In genomic region chr6:139475231-139475630, GRCh38 we compare ENCODE assay signal across 18 cellular contexts.
DNase-seq lines count a peak whose midpoint lies in the region; ATAC-seq and TF ChIP-seq lines count a peak whose summit lies in the region.
"Had no signal": no experiment of that assay in that cellular context is flagged by ENCODE, and none has a peak within 500 bp of the region (broad histone marks: within the 10 kb centered on the region; RNA-seq: fewer than 3 reads in every experiment).

No MANE protein-coding gene starts in this region.

- no peak for ATAC-seq in WTC11
- no peak for ATAC-seq in GM21529 (IDR thresholded peaks at IDR 0.05; ENCODE audit: unreplicated experiment)
- ATAC-seq: upper lobe of right lung had no signal

- H2BK15ac ChIP-seq in mesendoderm (replicated peaks; ENCODE audit: low read depth): peak overlapping the region; percentile 87

- in situ Hi-C loops in brain microvascular endothelial cell (cut with HindIII; ENCODE audit: low pct_ligation_motif_present, low sequenced_read_pairs): no loop called here

- no peak overlapping the region for H2BK120ac ChIP-seq in mesendoderm (ENCODE audit: low read depth, low read length)

- no peaks in the 10 kb centered on the region for H3K79me2 ChIP-seq in mesendoderm (ENCODE audit: control insufficient read depth, insufficient read depth, low read length)

- no peaks in the 10 kb centered on the region for H3K36me3 Mint-ChIP-seq in WTC11
- H3K36me3 Mint-ChIP-seq: CD8-positive, alpha-beta memory T cell; naive B cell had no signal

- H3K23ac ChIP-seq in mesendoderm (ENCODE audit: low read length): no peak overlapping the region

- H3K56ac ChIP-seq in mesendoderm (ENCODE audit: low read length): no peak overlapping the region

- POLR2A ChIA-PET in WTC11 (lab: Charles Lee): interaction anchor here (0.6 to 4.2 kb wide), 3 partner anchors 100 to 1555 kb away, joined by 3 to 27 read pairs (median 3); partner anchors contain the start of gene CITED2

- peak overlapping the region; percentile 87 for H3K18ac ChIP-seq in mesendoderm (ENCODE audit: low read length)

- H4K5ac ChIP-seq in mesendoderm (ENCODE audit: low read length): no peak overlapping the region

- H3K27ac ChIP-seq in HUES48 (ENCODE audit: low read depth, low read length) (peak overlapping the region; percentile 92), mesendoderm (ENCODE audit: low read depth, low read length) (no peak overlapping the region), brain microvascular endothelial cell (no peak overlapping the region), esophagus muscularis mucosa (replicated peaks in 1 of 4) (peak overlapping the region in 2 of 4 donors; percentile 62 to 70)
- H3K27ac ChIP-seq: epithelial cell of prostate, PC-9 had no signal

- no peaks in the 10 kb centered on the region for H3K9me3 Mint-ChIP-seq in WTC11
- H3K9me3 Mint-ChIP-seq: CD8-positive, alpha-beta memory T cell; naive B cell had no signal

- H3K36me3 ChIP-seq in HUES48 (ENCODE audit: control insufficient read depth, insufficient read depth, low read length) (no peaks in the 10 kb centered on the region), mesendoderm (ENCODE audit: control insufficient read depth, insufficient read depth, low read length) (no peaks in the 10 kb centered on the region), brain microvascular endothelial cell (replicated peaks) (no peaks in the 10 kb centered on the region), esophagus muscularis mucosa (no peaks in the 10 kb centered on the region)
- H3K36me3 ChIP-seq: upper lobe of right lung had no signal

- H4K8ac ChIP-seq in mesendoderm (ENCODE audit: low read depth, low read length): peak overlapping the region; percentile 15

- no peak overlapping the region for H2AK5ac ChIP-seq in mesendoderm (ENCODE audit: low read length)

- peaks cover 59% of the 10 kb centered on the region for H3K4me1 ChIP-seq in HUES48 (ENCODE audit: control insufficient read depth, insufficient read depth, low read length)
- peaks cover 31% of the 10 kb centered on the region for H3K4me1 ChIP-seq in mesendoderm (ENCODE audit: control insufficient read depth, low read depth, low read length)
- peaks cover 10 to 35% (median 31%) of the 10 kb centered on the region in 4 donors for H3K4me1 ChIP-seq in esophagus muscularis mucosa

- intact Hi-C loops in esophagus muscularis mucosa (cut with DNase I): no loop called here

- H3K4me3 Mint-ChIP-seq in WTC11: peak overlapping the region; percentile 9; the same call in 1 of the 2 replicates
- H3K4me3 Mint-ChIP-seq: naive B cell had no signal

- peak overlapping the region; percentile 55 for H3K4ac ChIP-seq in mesendoderm (ENCODE audit: low read depth, low read length)

- peak overlapping the region; percentile 64 for H2BK5ac ChIP-seq in mesendoderm (ENCODE audit: low read length)

- TF ChIP-seq POLR2A in esophagus muscularis mucosa (IDR thresholded peaks at IDR 0.05; ENCODE audit: low read depth): no peak

- no peak for TF ChIP-seq EP300 in esophagus muscularis mucosa (IDR thresholded peaks at IDR 0.05)

- H3K27me3 Mint-ChIP-seq in WTC11 (ENCODE audit: low read depth): no peaks in the 10 kb centered on the region; the same call in 1 of the 2 replicates

- CTCF ChIA-PET in WTC11 (lab: Charles Lee): interaction anchor here (0.8 to 2.1 kb wide), 3 partner anchors 105 to 413 kb away, joined by 3 to 4 read pairs (median 3); no protein-coding TSS in a partner anchor

- no peak for DNase-seq in WTC11 (ENCODE audit: low spot score)
- peak; percentile 46 for DNase-seq in mesendoderm
- DNase-seq in retina: peak; percentile 23
- DNase-seq in brain microvascular endothelial cell: no peak
- no peak for DNase-seq in esophagus muscularis mucosa (ENCODE audit: extremely low spot score)
- DNase-seq: activated CD4-positive, alpha-beta T cell treated with anti-CD3 and anti-CD28 coated beads, Interleukin-2, amount 50 U/mL, for 4 hours; activated CD8-positive, alpha-beta memory T cell treated with anti-CD3 and anti-CD28 coated beads, Interleukin-2, amount 50 U/mL, for 48 hours; activated effector memory CD4-positive, alpha-beta T cell treated with anti-CD3 and anti-CD28 coated beads, Interleukin-2, amount 50 U/mL, for 16 hours; CD8-positive, alpha-beta memory T cell; naive B cell; PC-9; SIG-M5; stimulated activated CD4-positive, alpha-beta T cell treated with anti-CD3 and anti-CD28 coated beads, Interleukin-4, amount 100 ng/mL, for 4 hours; upper lobe of right lung had no signal

- no peak overlapping the region for H3K9ac ChIP-seq in HUES48 (ENCODE audit: low read depth, low read length)
- no peak overlapping the region for H3K9ac ChIP-seq in mesendoderm (ENCODE audit: low read length)

- no peaks in the 10 kb centered on the region for H3K9me3 ChIP-seq in HUES48 (ENCODE audit: control insufficient read depth, insufficient read depth, low read length)
- no peaks in the 10 kb centered on the region for H3K9me3 ChIP-seq in esophagus muscularis mucosa
- H3K9me3 ChIP-seq: upper lobe of right lung had no signal

- H3K4me1 Mint-ChIP-seq in WTC11: peaks cover 74% of the 10 kb centered on the region

- no peaks in the 10 kb centered on the region for H3K27me3 ChIP-seq in HUES48 (ENCODE audit: control insufficient read depth, insufficient read depth, low read length)
- H3K27me3 ChIP-seq in mesendoderm (ENCODE audit: insufficient read depth, low read length, poor library complexity): no peaks in the 10 kb centered on the region
- no peaks in the 10 kb centered on the region for H3K27me3 ChIP-seq in brain microvascular endothelial cell (replicated peaks)
- no peaks in the 10 kb centered on the region for H3K27me3 ChIP-seq in esophagus muscularis mucosa
- H3K27me3 ChIP-seq: upper lobe of right lung had no signal

- TF ChIP-seq CTCF in WTC11 (IDR thresholded peaks at IDR 0.05): no peak
- TF ChIP-seq CTCF in brain microvascular endothelial cell (IDR thresholded peaks at IDR 0.05; ENCODE audit: low read depth, low read length, missing control alignments): no peak
- TF ChIP-seq CTCF in esophagus muscularis mucosa (IDR thresholded peaks at IDR 0.05): no peak

- H3K4me2 ChIP-seq in mesendoderm (ENCODE audit: low read length): no peak overlapping the region
- H3K4me2 ChIP-seq: PC-9 had no signal

- no CpG with 5 or more reads among the region's 5 CpGs for WGBS in mesendoderm (ENCODE audit: extremely low coverage, insufficient coverage, low lambda C conversion rate)
- WGBS in esophagus muscularis mucosa: 86% methylated on average over 5 of the region's 5 CpGs

- no peaks in the 10 kb centered on the region for H3K79me1 ChIP-seq in mesendoderm (ENCODE audit: low read length)

- no peak overlapping the region for H3K4me3 ChIP-seq in HUES48 (ENCODE audit: low read depth, low read length)
- no peak overlapping the region for H3K4me3 ChIP-seq in mesendoderm (ENCODE audit: low read length)
- no peak overlapping the region for H3K4me3 ChIP-seq in brain microvascular endothelial cell (ENCODE audit: low read depth, low read length)
- no peak overlapping the region for H3K4me3 ChIP-seq in esophagus muscularis mucosa
- H3K4me3 ChIP-seq: lung, PC-9 had no signal

- H3K27ac Mint-ChIP-seq in WTC11: peak overlapping the region; percentile 35; the same call in 1 of the 2 replicates
- H3K27ac Mint-ChIP-seq: CD8-positive, alpha-beta memory T cell had no signal

TF ChIP-seq in WTC11, 78 proteins besides CTCF, POLR2A, EP300 and RAD21:
- TF ChIP-seq HMGA2 (CRISPR knock-in tag; IDR thresholded peaks at IDR 0.05) (0 out of 2 replicates have a peak, but pooled peaks have one; percentile 3), SOX15 (CRISPR knock-in tag; IDR thresholded peaks at IDR 0.05) (no peak)
TF ChIP-seq in WTC11: peak in this region for 1.

Comparison
In these comparisons a context has a peak if more than half of its experiments do, and no peak if none do; other contexts are left out.
1. DNase-seq: peak in mesendoderm (single experiment) and retina (single experiment); none in WTC11 (single experiment), brain microvascular endothelial cell (single experiment) and esophagus muscularis mucosa (single experiment).